Comparison of ENCODE assay signal across 8 cellular contexts in the genomic region with DNA sequence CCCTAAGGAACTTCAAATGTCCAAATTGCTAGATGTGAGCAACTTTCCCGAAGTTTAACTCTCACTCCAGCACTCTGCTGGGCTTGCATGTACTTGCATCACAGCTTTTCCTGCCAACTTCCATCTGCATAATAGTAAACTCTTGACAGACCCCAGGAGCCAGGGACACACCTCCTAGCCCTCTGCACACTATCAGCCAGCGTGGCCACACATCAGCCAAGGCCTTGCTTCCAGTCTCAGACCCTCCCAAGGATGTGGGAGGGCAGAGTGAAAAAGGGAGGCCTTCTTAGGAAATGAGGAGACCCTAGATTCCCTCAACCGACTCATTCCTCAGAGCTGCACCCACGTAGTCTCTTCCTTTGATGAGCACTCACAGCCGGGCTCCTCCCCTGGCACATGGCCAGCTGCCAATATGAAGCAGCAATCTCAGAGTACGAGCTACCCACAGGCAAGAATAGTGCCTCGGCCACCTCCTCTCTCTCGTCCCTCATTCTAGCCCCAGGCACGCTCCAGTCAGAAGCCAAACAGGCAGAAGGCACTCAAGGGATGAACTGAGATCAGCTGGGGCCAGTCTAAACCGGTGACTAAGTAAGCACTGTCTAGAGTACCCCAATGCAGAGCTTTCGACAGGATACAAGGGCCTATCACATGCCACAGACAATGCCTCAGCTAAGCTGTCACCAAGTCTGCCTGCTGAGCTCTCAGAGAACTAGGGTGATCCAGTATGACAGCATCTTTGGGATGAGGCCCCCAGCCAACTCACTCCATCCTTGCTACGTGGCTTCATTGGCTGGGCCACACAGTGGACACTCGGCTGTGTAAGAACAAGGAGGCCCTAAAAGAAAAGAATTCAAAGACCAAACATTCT. TPM values are rescaled to one million over a fixed set of nuclear protein-coding genes. Genes with fewer than 3 reads are reported as not detected.
A peak's percentile ranks its signal among the peaks of the same experiment; 100 is the strongest.
DNase-seq lines count a peak whose midpoint lies in the region; ATAC-seq and TF ChIP-seq lines count a peak whose summit lies in the region.

No MANE protein-coding gene starts in this region.

- peak overlapping the region; percentile 65 for H3K4me3 Mint-ChIP-seq in neural progenitor cell

- DNase-seq in AG20443 (ENCODE audit: low spot score) (peak; percentile 66), HT1080 (ENCODE audit: low read depth) (peak; percentile 60), esophagus squamous epithelium (lab: John Stamatoyannopoulos, UW) (no peak), neural progenitor cell (ENCODE audit: low spot score) (no peak), aorta (peak; percentile 67 to 88)
- DNase-seq in effector CD4-positive, alpha-beta T cell, result no peak

- peaks cover 11% of the 10 kb centered on the region for H3K4me1 Mint-ChIP-seq in neural progenitor cell

- no peaks in the 10 kb centered on the region for H3K9me3 Mint-ChIP-seq in neural progenitor cell

- peaks cover 17% of the 10 kb centered on the region for H3K27me3 Mint-ChIP-seq in neural progenitor cell (ENCODE audit: insufficient read depth, low read depth)

- no peak for TF ChIP-seq CTCF in WI38 (IDR thresholded peaks at IDR 0.05; ENCODE audit: low read depth, low read length)
- no peak for TF ChIP-seq CTCF in esophagus squamous epithelium (IDR thresholded peaks at IDR 0.05)
- no peak for TF ChIP-seq CTCF in neural progenitor cell (IDR thresholded peaks at IDR 0.05)

- no peak overlapping the region for H2AFZ ChIP-seq in neural progenitor cell (replicated peaks)

- no peak overlapping the region for H3K9ac ChIP-seq in neural progenitor cell

- H3K9me3 ChIP-seq in esophagus squamous epithelium (no peaks in the 10 kb centered on the region), neural progenitor cell (ENCODE audit: low read depth) (no peaks in the 10 kb centered on the region), aorta (ENCODE audit: control insufficient read depth, low read length) (no peaks in the 10 kb centered on the region)

- TF ChIP-seq POLR2A in esophagus squamous epithelium (IDR thresholded peaks at IDR 0.05), result no peak

- H3K36me3 ChIP-seq in esophagus squamous epithelium (no peaks in the 10 kb centered on the region), neural progenitor cell (no peaks in the 10 kb centered on the region), aorta (ENCODE audit: control insufficient read depth in 1 of 2, insufficient read depth in 2 of 2, low read length in 1 of 2) (no peaks in the 10 kb centered on the region)

- no peaks in the 10 kb centered on the region for H3K79me2 ChIP-seq in neural progenitor cell (ENCODE audit: low read depth)

- peak overlapping the region; percentile 30 for H3K4me3 ChIP-seq in WI38 (ENCODE audit: low read depth, low read length)
- H3K4me3 ChIP-seq in esophagus squamous epithelium, result peak overlapping the region in 2 of 4 donors; percentile 3 to 24
- H3K4me3 ChIP-seq in neural progenitor cell, result no peak overlapping the region
- peak overlapping the region in 1 of 2 donors; percentile 6 for H3K4me3 ChIP-seq in aorta (ENCODE audit: low read length in 2 of 2)

- H3K27me3 ChIP-seq in esophagus squamous epithelium (peaks cover 0 to 10% (median 0%) of the 10 kb centered on the region in 4 donors), neural progenitor cell (peaks cover 49% of the 10 kb centered on the region), aorta (ENCODE audit: control insufficient read depth in 1 of 2, insufficient read depth in 2 of 2, low read length in 1 of 2) (no peaks in the 10 kb centered on the region)

- WGBS in esophagus squamous epithelium, 2 donors, result 25 to 29% methylated on average over 9 to 12 of the region's 13 CpGs
- 16 to 18% methylated on average over 13 of the region's 13 CpGs for WGBS in aorta, 2 donors

- no peak overlapping the region for H3K4me2 ChIP-seq in neural progenitor cell

- ATAC-seq in aorta (ENCODE audit: low FRiP score) (peak; percentile 9), GM18498 (IDR thresholded peaks at IDR 0.05; ENCODE audit: unreplicated experiment) (no peak)

- peak overlapping the region; percentile 69 to 92 (median 83) for H3K27ac ChIP-seq in esophagus squamous epithelium
- no peak overlapping the region for H3K27ac ChIP-seq in neural progenitor cell
- no peak overlapping the region for H3K27ac ChIP-seq in aorta (ENCODE audit: low read depth in 1 of 2, low read length in 2 of 2)

- H3K36me3 Mint-ChIP-seq in neural progenitor cell, result no peaks in the 10 kb centered on the region

- intact Hi-C loops in esophagus squamous epithelium (cut with DNase I) (no loop called here), aorta (cut with DNase I) (no loop called here)

- H3K4me1 ChIP-seq in esophagus squamous epithelium, result peaks cover 13 to 81% (median 55%) of the 10 kb centered on the region in 3 donors
- peaks cover 3% of the 10 kb centered on the region for H3K4me1 ChIP-seq in neural progenitor cell
- peaks cover 5 to 7% of the 10 kb centered on the region in 2 donors for H3K4me1 ChIP-seq in aorta (ENCODE audit: control insufficient read depth in 1 of 2, insufficient read depth in 2 of 2, low read length in 2 of 2)

- no peak overlapping the region for H3K27ac Mint-ChIP-seq in neural progenitor cell

- no peaks in the 10 kb centered on the region for H4K20me1 ChIP-seq in neural progenitor cell (ENCODE audit: low read depth)

- H3F3A ChIP-seq in neural progenitor cell (ENCODE audit: low read depth), result no peaks in the 10 kb centered on the region

RNA-seq across cellular contexts. Expression of a gene that starts 2.3 kb away (rescaled TPM):
- total RNA-seq in HT1080 (2014; rRNA removed; shearing (Covaris generic)), result 17.6 and 19.6 TPM in 2 replicates
- polyA plus RNA-seq in HT1080 (2015; cell fraction: cytosol; rRNA removed), result 30.1 and 31.2 TPM in 2 replicates
- polyA plus RNA-seq in HT1080 (2015; cell fraction: nucleus; rRNA removed), result 118 and 130 TPM in 2 replicates
- total RNA-seq in esophagus squamous epithelium, result 10 to 100 TPM; 14.7 to 22.2 (median 16.7) TPM
- total RNA-seq in neural progenitor cell (ENCODE audit: low replicate concordance), result 12.4 and 15.9 TPM in 2 replicates
- total RNA-seq in aorta, result 10 to 100 TPM; 39.8 to 68.1 TPM
- polyA plus RNA-seq in aorta, result 10 to 100 TPM; 19.2 to 29.5 TPM

RNA-seq across cellular contexts. Expression of a gene that starts 32.1 kb away (rescaled TPM):
- not detected in 2 replicates for total RNA-seq in HT1080 (2014; rRNA removed; shearing (Covaris generic))
- polyA plus RNA-seq in HT1080 (2015; cell fraction: cytosol; rRNA removed), result 0.06 and 0.08 TPM in 2 replicates
- polyA plus RNA-seq in HT1080 (2015; cell fraction: nucleus; rRNA removed), result 2.0 TPM in 1 of 2 replicates, not detected in the other
- 10 to 100 TPM; 16.5 to 79.2 (median 47.7) TPM for total RNA-seq in esophagus squamous epithelium
- total RNA-seq in neural progenitor cell (ENCODE audit: low replicate concordance), result 8.3 and 10.3 TPM in 2 replicates
- 10 to 100 TPM; 51.5 to 70.9 TPM for total RNA-seq in aorta
- polyA plus RNA-seq in aorta, result 10 to 100 TPM; 12.8 to 23.3 TPM

Comparison
In these comparisons a context has a peak if more than half of its experiments do, and no peak if none do; other contexts are left out.
1. DNase-seq: peak in AG20443 (single experiment), HT1080 (single experiment) and aorta (2 of 2); none in esophagus squamous epithelium (single experiment), neural progenitor cell (single experiment) and effector CD4-positive, alpha-beta T cell (single experiment).
2. H3K27ac ChIP-seq: peak in esophagus squamous epithelium (4 of 4); none in neural progenitor cell (single experiment) and aorta (0 of 2).